Comparison of ENCODE assay signal across 8 cellular contexts in the genomic region with DNA sequence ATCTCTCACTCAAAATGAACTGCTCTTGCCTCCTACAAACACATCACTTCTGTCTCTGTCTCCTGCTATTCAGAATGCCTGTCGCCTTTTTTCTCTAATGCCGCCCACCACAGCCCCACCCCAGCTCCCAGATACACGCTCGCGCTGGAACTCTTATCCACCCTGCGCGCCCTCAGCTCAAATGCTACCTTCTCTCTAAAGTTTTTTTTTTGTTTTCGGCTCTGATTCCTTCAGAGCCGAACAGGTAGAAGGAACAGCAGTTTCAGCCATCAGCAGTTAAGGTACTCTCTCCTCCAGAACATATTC. TPM values are rescaled to one million over a fixed set of nuclear protein-coding genes. Genes with fewer than 3 reads are reported as not detected.
DNase-seq lines count a peak whose midpoint lies in the region; ATAC-seq and TF ChIP-seq lines count a peak whose summit lies in the region.

No MANE protein-coding gene starts in this region.

- WGBS in esophagus, 2 donors = 0% methylated on average over 9 of the region's 9 CpGs

- no peaks in the 10 kb centered on the region for H3K9me3 ChIP-seq in esophagus (ENCODE audit: control insufficient read depth in 2 of 2, insufficient read depth in 1 of 2, low read depth in 1 of 2, low read length in 1 of 2)

- H3K27me3 ChIP-seq in esophagus (ENCODE audit: control insufficient read depth in 1 of 2, insufficient read depth in 2 of 2, low read length in 2 of 2) = no peaks in the 10 kb centered on the region

- H3K4me3 ChIP-seq in WI38 (ENCODE audit: low read depth, low read length) (peak overlapping the region; percentile 71), esophagus (ENCODE audit: low read depth in 1 of 2, low read length in 2 of 2) (peak overlapping the region; percentile 74 to 77)

- ATAC-seq in omental fat pad (ENCODE audit: low FRiP score) (peak; percentile 15), GM21576 (IDR thresholded peaks at IDR 0.05; ENCODE audit: unreplicated experiment) (no peak)

- no peaks in the 10 kb centered on the region for H3K36me3 ChIP-seq in esophagus (ENCODE audit: control insufficient read depth in 2 of 2, insufficient read depth in 2 of 2, low read length in 1 of 2)

- no peaks in the 10 kb centered on the region for H3K4me1 ChIP-seq in esophagus (ENCODE audit: control insufficient read depth in 2 of 2, insufficient read depth in 2 of 2, low read length in 1 of 2)

- peak overlapping the region; percentile 87 to 95 for H3K27ac ChIP-seq in esophagus (ENCODE audit: low read depth in 2 of 2, low read length in 1 of 2)

- TF ChIP-seq CTCF in WI38 (IDR thresholded peaks at IDR 0.05; ENCODE audit: low read depth, low read length) (no peak), omental fat pad (IDR thresholded peaks at IDR 0.05) (no peak)

- DNase-seq in DMS79 treated with DMSO at 0.1 percent for 48 hours (lab: John Stamatoyannopoulos, UW) = peak; percentile 69
- no peak for DNase-seq in DMS79 (lab: John Stamatoyannopoulos, UW)
- no peak for DNase-seq in omental fat pad (ENCODE audit: low spot score)
- no peak for DNase-seq in RPMI8226
- no peak for DNase-seq in DMS53 treated with DMSO at 0.1 percent for 48 hours (lab: John Stamatoyannopoulos, UW; ENCODE audit: unreplicated experiment)

RNA-seq across cellular contexts. Expression of a gene that starts 3.9 kb away (rescaled TPM):
- polyA plus RNA-seq in esophagus = 1 to 10 TPM; 5.5 to 5.8 TPM
- total RNA-seq in omental fat pad = 10 to 100 TPM; 23.1 to 70.8 (median 31.6) TPM
